ENCODE assay signal across 25 cellular contexts in the genomic region with DNA sequence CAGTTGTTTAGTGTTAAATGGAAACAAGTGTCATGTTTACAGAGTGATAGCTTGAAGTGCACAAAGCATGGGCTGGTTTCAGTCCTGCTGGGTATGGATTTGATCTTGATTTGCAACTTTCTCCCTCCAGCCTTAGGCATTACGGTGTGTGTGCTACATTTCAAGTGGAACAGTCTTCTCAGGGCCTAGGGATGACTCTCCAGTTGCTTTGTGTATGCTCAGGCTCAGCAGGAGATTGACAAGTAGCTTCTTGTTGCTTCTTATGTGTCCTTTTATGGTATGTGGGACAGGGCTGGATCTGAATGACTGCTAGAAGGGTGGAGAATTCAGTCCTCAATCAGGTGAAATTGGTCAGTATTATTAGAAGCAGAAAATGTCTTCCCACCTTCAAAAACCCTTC. TPM values are rescaled to one million over a fixed set of nuclear protein-coding genes. Genes with fewer than 3 reads are reported as not detected.
A peak's percentile ranks its signal among the peaks of the same experiment; 100 is the strongest.
DNase-seq lines count a peak whose midpoint lies in the region; ATAC-seq and TF ChIP-seq lines count a peak whose summit lies in the region.
"Had no signal": no experiment of that assay in that cellular context is flagged by ENCODE, and none has a peak within 500 bp of the region (broad histone marks: within the 10 kb centered on the region; RNA-seq: fewer than 3 reads in every experiment).

No MANE protein-coding gene starts in this region.

- H3K27ac ChIP-seq in cardiac muscle cell = peak overlapping the region; percentile 5
- no peak overlapping the region for H3K27ac ChIP-seq in heart left ventricle
- H3K27ac ChIP-seq in esophagus muscularis mucosa (replicated peaks in 1 of 4) = no peak overlapping the region
- peak overlapping the region; percentile 62 for H3K27ac ChIP-seq in suprapubic skin
- H3K27ac ChIP-seq in aorta (ENCODE audit: low read depth in 1 of 2, low read length in 2 of 2) = no peak overlapping the region
- H3K27ac ChIP-seq: BLaER1, HL-60, Peyer's patch had no signal

- TF ChIP-seq POLR2A in heart left ventricle (IDR thresholded peaks at IDR 0.05) = no peak
- no peak for TF ChIP-seq POLR2A in esophagus muscularis mucosa (IDR thresholded peaks at IDR 0.05; ENCODE audit: low read depth)
- no peak for TF ChIP-seq POLR2A in suprapubic skin (IDR thresholded peaks at IDR 0.05)

- H3K27me3 ChIP-seq in cardiac muscle cell = no peaks in the 10 kb centered on the region
- no peaks in the 10 kb centered on the region for H3K27me3 ChIP-seq in heart left ventricle
- H3K27me3 ChIP-seq in esophagus muscularis mucosa = no peaks in the 10 kb centered on the region
- H3K27me3 ChIP-seq in suprapubic skin = no peaks in the 10 kb centered on the region
- H3K27me3 ChIP-seq in aorta (ENCODE audit: control insufficient read depth in 1 of 2, insufficient read depth in 2 of 2, low read length in 1 of 2) = no peaks in the 10 kb centered on the region
- H3K27me3 ChIP-seq: BLaER1, Peyer's patch had no signal

- TF ChIP-seq EP300 in esophagus muscularis mucosa (IDR thresholded peaks at IDR 0.05) (no peak), suprapubic skin (IDR thresholded peaks at IDR 0.05) (no peak)

- TF ChIP-seq CTCF in cardiac muscle cell (IDR thresholded peaks at IDR 0.05; ENCODE audit: low read depth, low read length) (no peak), heart left ventricle (IDR thresholded peaks at IDR 0.05) (no peak), esophagus muscularis mucosa (IDR thresholded peaks at IDR 0.05) (no peak), suprapubic skin (IDR thresholded peaks at IDR 0.05) (no peak)

- no peaks in the 10 kb centered on the region for H3K36me3 ChIP-seq in cardiac muscle cell
- H3K36me3 ChIP-seq in heart left ventricle = no peaks in the 10 kb centered on the region
- no peaks in the 10 kb centered on the region for H3K36me3 ChIP-seq in esophagus muscularis mucosa
- no peaks in the 10 kb centered on the region for H3K36me3 ChIP-seq in suprapubic skin
- no peaks in the 10 kb centered on the region for H3K36me3 ChIP-seq in aorta (ENCODE audit: control insufficient read depth in 1 of 2, insufficient read depth in 2 of 2, low read length in 1 of 2)
- H3K36me3 ChIP-seq: BLaER1, HAP-1, Peyer's patch had no signal

- intact Hi-C loops in heart left ventricle (cut with DNase I) (no loop called here), esophagus muscularis mucosa (cut with DNase I) (no loop called here), aorta (cut with DNase I) (no loop called here)

- ATAC-seq in heart left ventricle (no peak), aorta (ENCODE audit: low FRiP score) (no peak), HG02610 (IDR thresholded peaks at IDR 0.05; ENCODE audit: unreplicated experiment) (no peak)

- DNase-seq in cardiac muscle cell (ENCODE audit: low read depth in 1 of 2, low spot score in 1 of 2) = no peak
- no peak for DNase-seq in heart left ventricle
- DNase-seq in NCI-H2227 treated with DMSO at 0.1 percent for 48 hours (lab: John Stamatoyannopoulos, UW) = peak; percentile 64
- DNase-seq in esophagus muscularis mucosa (ENCODE audit: extremely low spot score) = peak; percentile 83
- DNase-seq in suprapubic skin (ENCODE audit: low spot score in 2 of 2) = no peak
- DNase-seq in aorta = no peak
- DNase-seq in RKO (ENCODE audit: low spot score) = no peak
- DNase-seq: Calu3; CD4-positive, alpha-beta memory T cell; IMR-90; Karpas-422; NCI-H1092 treated with DMSO at 0.1 percent for 48 hours; NCI-H2081 treated with DMSO at 0.1 percent for 48 hours; NCI-H446; NCI-H748 treated with DMSO at 0.1 percent for 48 hours; NK-92 treated with Interleukin-12 subunit alpha and Interleukin-12 subunit beta, amount 100 ng/mL, for 24 hours; Peyer's patch; Right ventricle myocardium superior; SW 1271 had no signal

- no peak overlapping the region for H3K4me3 ChIP-seq in cardiac muscle cell
- H3K4me3 ChIP-seq in heart left ventricle = no peak overlapping the region
- no peak overlapping the region for H3K4me3 ChIP-seq in esophagus muscularis mucosa
- H3K4me3 ChIP-seq in suprapubic skin = no peak overlapping the region
- H3K4me3 ChIP-seq in aorta (ENCODE audit: low read length in 2 of 2) = no peak overlapping the region
- H3K4me3 ChIP-seq: A549, BLaER1, HAP-1, Peyer's patch had no signal

- 67 to 78% (median 73%) methylated on average over 1 of the region's 1 CpG for WGBS in heart left ventricle, 4 donors
- WGBS in esophagus muscularis mucosa = no CpG with 5 or more reads among the region's 1 CpG
- WGBS in suprapubic skin = 29% methylated on average over 1 of the region's 1 CpG
- 86 to 87% methylated on average over 1 of the region's 1 CpG for WGBS in aorta, 2 donors

- H3K9me3 ChIP-seq in cardiac muscle cell (ENCODE audit: low read depth) (no peaks in the 10 kb centered on the region), heart left ventricle (peaks cover 0 to 25% (median 5%) of the 10 kb centered on the region in 12 donors), esophagus muscularis mucosa (peaks cover 0 to 5% (median 0%) of the 10 kb centered on the region in 4 donors), suprapubic skin (no peaks in the 10 kb centered on the region), aorta (ENCODE audit: control insufficient read depth, low read length) (no peaks in the 10 kb centered on the region)
- H3K9me3 ChIP-seq: BLaER1, HAP-1, Peyer's patch had no signal

- H3K4me1 ChIP-seq in cardiac muscle cell (ENCODE audit: low read depth) = no peaks in the 10 kb centered on the region
- no peaks in the 10 kb centered on the region for H3K4me1 ChIP-seq in heart left ventricle
- peaks cover 0 to 6% (median 0%) of the 10 kb centered on the region in 4 donors for H3K4me1 ChIP-seq in esophagus muscularis mucosa
- H3K4me1 ChIP-seq in suprapubic skin = peaks cover 9% of the 10 kb centered on the region
- no peaks in the 10 kb centered on the region for H3K4me1 ChIP-seq in aorta (ENCODE audit: control insufficient read depth in 1 of 2, insufficient read depth in 2 of 2, low read length in 2 of 2)
- H3K4me1 ChIP-seq: HAP-1, Peyer's patch had no signal

RNA-seq across cellular contexts. Expression of a gene that starts 51.3 kb away (rescaled TPM):
- 26.5 and 30.0 TPM in 2 replicates for total RNA-seq in cardiac muscle cell
- 44.8 and 66.1 TPM in 2 replicates for polyA plus RNA-seq in cardiac muscle cell
- total RNA-seq in heart left ventricle = 10 to 100 TPM; 32.3 to 70.6 (median 44.7) TPM
- polyA plus RNA-seq in heart left ventricle = 10 to 100 TPM; 14.1 to 38.5 TPM
- total RNA-seq in esophagus muscularis mucosa = 100 to 1,000 TPM in 1 of 4 donors, 10 to 100 TPM in 3; 51.4 to 101 (median 62.1) TPM
- total RNA-seq in suprapubic skin = 10 to 100 TPM; 68.2 to 91.6 (median 78.8) TPM
- total RNA-seq in aorta = 10 to 100 TPM; 39.8 to 46.1 TPM
- polyA plus RNA-seq in aorta = 10 to 100 TPM; 16.3 to 17.0 TPM

RNA-seq across cellular contexts. Expression of a gene that starts 52.1 kb away (rescaled TPM):
- total RNA-seq in cardiac muscle cell (0.09 TPM in 1 of 2 replicates, not detected in the other), heart left ventricle (under 1 TPM in 2 of 9 donors, not detected in 7; 0.23 to 0.25 TPM), esophagus muscularis mucosa (under 1 TPM in 1 of 4 donors, not detected in 3; 0.29 TPM), suprapubic skin (10 to 100 TPM in 1 of 4 donors, 1 to 10 TPM in 2, under 1 TPM in 1; 0.85 to 10.2 (median 5.1) TPM), aorta (1 to 10 TPM; 1.2 to 2.4 TPM)
- polyA plus RNA-seq in cardiac muscle cell (0.16 TPM in 1 of 2 replicates, not detected in the other), heart left ventricle (not detected), aorta (1 to 10 TPM in 1 of 2 donors, not detected in 1; 2.3 TPM)
- total RNA-seq: CD4-positive, alpha-beta memory T cell; G401; IMR-90; Peyer's patch; Right ventricle myocardium superior had no signal
- polyA plus RNA-seq: IMR-90 had no signal

Comparison
In these comparisons a context has a peak if more than half of its experiments do, and no peak if none do; other contexts are left out.
1. H3K27ac ChIP-seq: peak in cardiac muscle cell (single experiment) and suprapubic skin (single experiment); none in heart left ventricle (0 of 12), esophagus muscularis mucosa (0 of 4) and aorta (0 of 2).
2. DNase-seq: peak in NCI-H2227 treated with DMSO at 0.1 percent for 48 hours (single experiment) and esophagus muscularis mucosa (single experiment); none in cardiac muscle cell (0 of 2), heart left ventricle (0 of 5), suprapubic skin (0 of 2), aorta (0 of 2) and RKO (single experiment).